ENCODE assay signal across 8 cellular contexts in the genomic region with DNA sequence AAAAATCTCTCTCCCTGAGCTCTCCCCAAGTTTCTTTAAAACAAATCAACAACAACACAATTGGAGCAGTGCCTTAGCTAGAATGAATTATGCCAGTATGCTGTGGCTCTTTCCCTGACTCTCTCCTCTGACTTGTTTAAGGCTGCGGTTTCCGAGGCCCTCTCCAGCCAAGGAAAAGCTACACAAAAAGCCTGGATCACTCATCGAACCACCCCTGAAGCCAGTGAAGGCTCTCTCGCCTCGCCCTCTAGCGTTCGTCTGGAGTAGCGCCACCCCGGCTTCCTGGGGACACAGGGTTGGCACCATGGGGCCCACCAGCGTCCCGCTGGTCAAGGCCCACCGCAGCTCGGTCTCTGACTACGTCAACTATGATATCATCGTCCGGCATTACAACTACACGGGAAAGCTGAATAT. TPM values are rescaled to one million over a fixed set of nuclear protein-coding genes. Genes with fewer than 3 reads are reported as not detected.
DNase-seq lines count a peak whose midpoint lies in the region; ATAC-seq and TF ChIP-seq lines count a peak whose summit lies in the region.

No MANE protein-coding gene starts in this region.

- peak; percentile 26 for ATAC-seq in HG02678 (IDR thresholded peaks at IDR 0.05; ENCODE audit: unreplicated experiment)
- ATAC-seq in GM19463 (IDR thresholded peaks at IDR 0.05; ENCODE audit: unreplicated experiment), result no peak

- H3K36me3 ChIP-seq in liver (ENCODE audit: control insufficient read depth in 4 of 4, insufficient read depth in 3 of 4, low read depth in 1 of 4, low read length in 3 of 4), result peaks cover 0 to 26% (median 7%) of the 10 kb centered on the region in 4 donors

- peaks cover 0 to 45% (median 19%) of the 10 kb centered on the region in 4 donors for H3K4me1 ChIP-seq in liver (ENCODE audit: control insufficient read depth in 4 of 4, insufficient read depth in 4 of 4, low read length in 3 of 4)

- in situ Hi-C loops in G401 (cut with HindIII; ENCODE audit: low sequenced_read_pairs), result no loop called here

- H3K27ac ChIP-seq in coronary artery (peak overlapping the region in 1 of 2 donors; percentile 64), liver (ENCODE audit: low read depth in 1 of 2, low read length in 2 of 2) (peak overlapping the region; percentile 81 to 91)

- no peaks in the 10 kb centered on the region for H3K27me3 ChIP-seq in liver (ENCODE audit: control insufficient read depth in 4 of 4, insufficient read depth in 4 of 4, low read length in 3 of 4)

- DNase-seq in G401 (ENCODE audit: low spot score), result peak; percentile 59
- peak; percentile 91 for DNase-seq in NCI-H2227 (lab: John Stamatoyannopoulos, UW; ENCODE audit: unreplicated experiment)
- DNase-seq in activated CD4-positive, alpha-beta T cell treated with anti-CD3 and anti-CD28 coated beads, Interleukin-2, amount 50 U/mL, for 1 hour, result peak; percentile 86
- peak; percentile 86 for DNase-seq in coronary artery (ENCODE audit: low spot score)
- DNase-seq in stimulated activated CD4-positive, alpha-beta T cell treated with anti-CD3 and anti-CD28 coated beads, Interleukin-2, amount 100 ng/mL, for 4 hours (ENCODE audit: low read depth), result peak; percentile 75

- peak overlapping the region; percentile 79 for H3K4me3 ChIP-seq in coronary artery
- H3K4me3 ChIP-seq in liver (ENCODE audit: low read depth in 1 of 3, low read length in 3 of 3), result peak overlapping the region; percentile 42 to 72 (median 59)

- WGBS in liver, result 3% methylated on average over 17 of the region's 17 CpGs

- TF ChIP-seq RAD21 in liver (IDR thresholded peaks at IDR 0.05), result peak; percentile 96 to 99

- peak; percentile 90 for TF ChIP-seq CTCF in coronary artery (IDR thresholded peaks at IDR 0.05)
- peak; percentile 90 for TF ChIP-seq CTCF in liver (IDR thresholded peaks at IDR 0.05; ENCODE audit: low read depth, low read length, missing input control)

- no peaks in the 10 kb centered on the region for H3K9me3 ChIP-seq in liver (ENCODE audit: control insufficient read depth in 4 of 4, low read length in 3 of 4)

- peak overlapping the region; percentile 56 to 81 for H3K9ac ChIP-seq in liver (ENCODE audit: low read depth in 1 of 2, low read length in 2 of 2)

TF ChIP-seq in liver, 16 proteins besides CTCF, POLR2A, EP300 and RAD21:
- TF ChIP-seq JUND (IDR thresholded peaks at IDR 0.05) (no peak), RXRA (IDR thresholded peaks at IDR 0.05) (peak; percentile 21 to 59), HNF4A (conservative IDR thresholded peaks at IDR 0.05) (peak in 1 of 2 donors; percentile 24), SP1 (IDR thresholded peaks at IDR 0.05) (peak; percentile 16), TAF1 (conservative IDR thresholded peaks at IDR 0.05) (peak; percentile 25)

RNA-seq across cellular contexts. Expression of gene S1PR1, which starts 1.9 kb away (rescaled TPM):
- not detected in 2 replicates for total RNA-seq in G401 (2014; rRNA removed; shearing (Covaris generic))
- 10 to 100 TPM; 12.7 to 13.9 TPM for total RNA-seq in liver
- polyA plus RNA-seq in liver, result 1 to 10 TPM; 7.8 to 9.4 TPM

Comparison
In these comparisons a context has a peak if more than half of its experiments do, and no peak if none do; other contexts are left out.
1. RNA of gene S1PR1, which starts 1.9 kb away (total RNA-seq): 12.7 to 13.9 TPM in liver; not detected in G401; every median in the first group is over 10 times any median in the second.
2. Peak in every context shown above with its lines, with median percentiles within 50 percentile points of each other: DNase-seq.